In genomic region chr6:43014434-43014909, GRCh38 we compare ENCODE assay signal across 8 cellular contexts. TPM values are rescaled to one million over a fixed set of nuclear protein-coding genes. Genes with fewer than 3 reads are reported as not detected.
A peak's percentile ranks its signal among the peaks of the same experiment; 100 is the strongest.
DNase-seq lines count a peak whose midpoint lies in the region; ATAC-seq and TF ChIP-seq lines count a peak whose summit lies in the region.

No MANE protein-coding gene starts in this region.

- TF ChIP-seq POLR2A in HCT116 (IDR thresholded peaks at IDR 0.05; ENCODE audit: borderline replicate concordance, extremely low read depth, insufficient read depth, insufficient read length) (peak; percentile 4), testis (IDR thresholded peaks at IDR 0.05) (no peak)

- BruUV-seq in HCT116 (replicated peaks; lab: Mats Ljungman, UMichigan): TSS peak; percentile 67

- no peak for TF ChIP-seq RAD21 in HCT116 (IDR thresholded peaks at IDR 0.05; ENCODE audit: low read depth)

- H4K20me1 ChIP-seq in HCT116 (ENCODE audit: insufficient read depth): no peaks in the 10 kb centered on the region

- H3K79me2 ChIP-seq in HCT116 (ENCODE audit: insufficient read depth, low read length): peaks cover 46% of the 10 kb centered on the region

- TF ChIP-seq CTCF in AG04449 (IDR thresholded peaks at IDR 0.05; ENCODE audit: insufficient read depth, low read length, missing control alignments) (no peak), HCT116 (IDR thresholded peaks at IDR 0.05 in 2 of 3, conservative IDR thresholded peaks at IDR 0.05 in 1 of 3; ENCODE audit: borderline replicate concordance in 1 of 3, insufficient read depth in 1 of 3, low read depth in 2 of 3, low read length in 2 of 3) (no peak), kidney epithelial cell (IDR thresholded peaks at IDR 0.05; ENCODE audit: insufficient read depth, low read length, poor library complexity, severe bottlenecking) (no peak), testis (IDR thresholded peaks at IDR 0.05) (no peak)

- H3K9me3 ChIP-seq in HCT116 (ENCODE audit: control insufficient read depth in 1 of 2, insufficient read depth in 1 of 2, low read depth in 1 of 2, low read length in 2 of 2) (no peaks in the 10 kb centered on the region), adipocyte (ENCODE audit: control insufficient read depth, low read length) (no peaks in the 10 kb centered on the region), testis (no peaks in the 10 kb centered on the region)

- H3K36me3 ChIP-seq in HCT116 (ENCODE audit: control insufficient read depth in 1 of 2, insufficient read depth in 2 of 2, low read length in 2 of 2) (peaks cover 24 to 28% of the 10 kb centered on the region in 2 experiments), adipocyte (ENCODE audit: control insufficient read depth, insufficient read depth, low read length, severe bottlenecking) (peaks cover 48% of the 10 kb centered on the region), kidney epithelial cell (ENCODE audit: control insufficient read depth, insufficient read depth, low read length) (peaks cover 5% of the 10 kb centered on the region), testis (ENCODE audit: low read depth, missing control alignments) (no peaks in the 10 kb centered on the region)

- peak overlapping the region; percentile 79 for H3K4me2 ChIP-seq in HCT116 (ENCODE audit: low read length)

- peak overlapping the region; percentile 98 for H3K4me3 ChIP-seq in AG04449 (ENCODE audit: low read depth, low read length)
- H3K4me3 ChIP-seq in HCT116 (replicated peaks in 1 of 2; ENCODE audit: low read depth in 1 of 2, low read length in 2 of 2): peak overlapping the region; percentile 91 to 99
- peak overlapping the region; percentile 94 for H3K4me3 ChIP-seq in adipocyte (ENCODE audit: low read length)
- peak overlapping the region; percentile 95 for H3K4me3 ChIP-seq in kidney epithelial cell (ENCODE audit: low read depth, low read length)
- peak overlapping the region; percentile 66 to 93 for H3K4me3 ChIP-seq in testis

- H3K4me1 ChIP-seq in HCT116 (ENCODE audit: control insufficient read depth in 1 of 2, insufficient read depth in 2 of 2, low read length in 2 of 2) (peaks cover 7 to 20% of the 10 kb centered on the region in 2 experiments; a peak in 2 of 4 replicates), adipocyte (ENCODE audit: control insufficient read depth, insufficient read depth, low read length) (peaks cover 44% of the 10 kb centered on the region), testis (peaks cover 32% of the 10 kb centered on the region)

- H3K9ac ChIP-seq in HCT116 (ENCODE audit: low read length) (peak overlapping the region; percentile 83), adipocyte (ENCODE audit: low read length) (peak overlapping the region; percentile 93)

- DNase-seq in AG04449 (ENCODE audit: low read depth, low spot score): no peak
- no peak for DNase-seq in HCT116 (ENCODE audit: low read depth, low spot score)
- DNase-seq in adipocyte (ENCODE audit: low read depth): peak; percentile 71
- no peak for DNase-seq in kidney epithelial cell (ENCODE audit: low read depth)
- DNase-seq in testis: no peak
- DNase-seq in ecto neural progenitor cell (ENCODE audit: low spot score): no peak

- WGBS in testis, 2 donors: 0 to 2% methylated on average over 7 of the region's 7 CpGs

- POLR2A ChIA-PET in AG04449 (lab: Yijun Ruan, JAX): interaction anchor here (0.6 to 1.6 kb wide), 11 partner anchors 30 to 159 kb away, joined by 3 to 10 read pairs (median 3); partner anchors contain the start of genes CNPY3, CUL7, KLC4 and MRPL2
- POLR2A ChIA-PET in HCT116 (lab: Charles Lee): interaction anchor here (0.6 to 2.0 kb wide), 11 partner anchors 10 to 130 kb away, joined by 3 to 14 read pairs (median 4); partner anchors contain the start of genes CUL7, KLC4, MRPL2 and PPP2R5D

- H3K27me3 ChIP-seq in HCT116 (ENCODE audit: insufficient read depth, low read length) (no peaks in the 10 kb centered on the region), adipocyte (replicated peaks; ENCODE audit: control insufficient read depth, insufficient read depth, low read length) (no peaks in the 10 kb centered on the region), kidney epithelial cell (ENCODE audit: control insufficient read depth, insufficient read depth, low read length) (no peaks in the 10 kb centered on the region), testis (no peaks in the 10 kb centered on the region)

- no peak; the same call in 1 of the 2 replicates for ATAC-seq in HCT116
- ATAC-seq in GM18511 (IDR thresholded peaks at IDR 0.05; ENCODE audit: unreplicated experiment): no peak
- no peak for ATAC-seq in GM21528 (IDR thresholded peaks at IDR 0.05; ENCODE audit: low FRiP score, unreplicated experiment)

- H3K9me2 ChIP-seq in HCT116 (ENCODE audit: insufficient read depth): no peaks in the 10 kb centered on the region

- CTCF ChIA-PET in AG04449 (lab: Yijun Ruan, JAX): interaction anchor here (1.1 to 5.5 kb wide), 4 partner anchors 11 to 215 kb away, joined by 4 to 38 read pairs (median 8); partner anchors contain the start of gene DNPH1
- CTCF ChIA-PET in HCT116 (lab: Charles Lee): interaction anchor here (0.6 to 2.0 kb wide), 5 partner anchors 10 to 940 kb away, joined by 3 to 7 read pairs (median 5); partner anchors contain the start of gene PPP2R5D

- H3K27ac ChIP-seq in HCT116 (ENCODE audit: low read depth, low read length) (peak overlapping the region; percentile 57), testis (peak overlapping the region; percentile 68 to 76)

- RAD21 ChIA-PET in HCT116 (lab: Charles Lee; ENCODE audit: low non-redundant PET in 1 of 2, low total read pairs in 2 of 2, uncharacterized antibody in 2 of 2, unreplicated experiment in 2 of 2): interaction anchor here in 1 of 2 experiments (0.6 to 0.9 kb wide), 2 partner anchors 8 to 45 kb away, joined by 3 read pairs; partner anchors contain the start of genes KLC4 and MRPL2

- H2AFZ ChIP-seq in HCT116 (ENCODE audit: low read depth, low read length, poor library complexity, severe bottlenecking): no peak overlapping the region

- intact Hi-C loops in HCT116 (cut with micrococcal nuclease): loop anchor here (1.0 to 5.0 kb wide), 3 partner anchors 43 to 257 kb away; partner anchors contain the start of genes CNPY3, KLC4 and MRPL2
- intact Hi-C loops in testis (cut with DNase I; ENCODE audit: low total_unique reads): loop anchor here (5.0 kb wide), 1 partner anchor 128 kb away; no protein-coding TSS in a partner anchor

TF ChIP-seq in HCT116, 20 proteins besides CTCF, POLR2A, EP300 and RAD21:
- no peak for TF ChIP-seq POLR2AphosphoS5 (IDR thresholded peaks at IDR 0.05; ENCODE audit: low read depth, low read length)
- TF ChIP-seq JUND (IDR thresholded peaks at IDR 0.05): no peak
- TF ChIP-seq SP1 (IDR thresholded peaks at IDR 0.05; ENCODE audit: low read depth): no peak
- no peak for TF ChIP-seq ZFX (IDR thresholded peaks at IDR 0.05)
- TF ChIP-seq ELF1 (IDR thresholded peaks at IDR 0.05; ENCODE audit: borderline replicate concordance, low read depth): no peak
- no peak for TF ChIP-seq FOSL1 (IDR thresholded peaks at IDR 0.05; ENCODE audit: low read depth)
- TF ChIP-seq TCF7L2 (IDR thresholded peaks at IDR 0.05; ENCODE audit: borderline replicate concordance, extremely low read depth, insufficient read depth, insufficient read length): no peak

RNA-seq across cellular contexts. Expression of gene KLHDC3, which starts 0.4 kb away (rescaled TPM):
- total RNA-seq in HCT116 (2021; ENCODE audit: unreplicated experiment) (67.2 TPM), kidney epithelial cell (67.4 and 70.3 TPM in 2 replicates), testis (100 to 1,000 TPM; 207 to 210 TPM)
- polyA plus RNA-seq in HCT116 (2012): 55.4 and 59.1 TPM in 2 replicates
- 422 TPM for polyA plus RNA-seq in testis (ENCODE audit: insufficient read depth, low read depth, low replicate concordance)

RNA-seq across cellular contexts. Expression of gene MEA1, which starts 0.7 kb away (rescaled TPM):
- total RNA-seq in HCT116 (2021; ENCODE audit: unreplicated experiment): 64.8 TPM
- 85.9 and 103 TPM in 2 replicates for polyA plus RNA-seq in HCT116 (2012)
- 54.2 and 65.2 TPM in 2 replicates for total RNA-seq in kidney epithelial cell
- 100 to 1,000 TPM; 132 to 175 TPM for total RNA-seq in testis
- polyA plus RNA-seq in testis (ENCODE audit: insufficient read depth, low read depth, low replicate concordance): 522 TPM

RNA-seq across cellular contexts. Expression of gene RRP36, which starts 7.0 kb away (rescaled TPM):
- total RNA-seq in HCT116 (2021; ENCODE audit: unreplicated experiment) (63.4 TPM), kidney epithelial cell (125 and 126 TPM in 2 replicates), testis (10 to 100 TPM; 34.2 to 49.5 TPM)
- 34.9 and 47.0 TPM in 2 replicates for polyA plus RNA-seq in HCT116 (2012)
- polyA plus RNA-seq in testis (ENCODE audit: insufficient read depth, low read depth, low replicate concordance): 39.9 TPM

RNA-seq across cellular contexts. Expression of gene PPP2R5D, which starts 30.1 kb away (rescaled TPM):
- total RNA-seq in HCT116 (2021; ENCODE audit: unreplicated experiment): 49.6 TPM
- 61.5 and 69.2 TPM in 2 replicates for polyA plus RNA-seq in HCT116 (2012)
- total RNA-seq in kidney epithelial cell: 33.4 and 66.2 TPM in 2 replicates
- total RNA-seq in testis: 10 to 100 TPM; 73.4 to 74.5 TPM
- 82.5 TPM for polyA plus RNA-seq in testis (ENCODE audit: insufficient read depth, low read depth, low replicate concordance)

RNA-seq across cellular contexts. Expression of gene PEX6, which starts 35.5 kb away (rescaled TPM):
- total RNA-seq in HCT116 (2021; ENCODE audit: unreplicated experiment) (21.4 TPM), kidney epithelial cell (40.7 and 45.0 TPM in 2 replicates), testis (10 to 100 TPM; 22.5 to 50.4 TPM)
- 15.2 and 15.9 TPM in 2 replicates for polyA plus RNA-seq in HCT116 (2012)
- polyA plus RNA-seq in testis (ENCODE audit: insufficient read depth, low read depth, low replicate concordance): 15.3 TPM
